10 cellular contexts compared by ENCODE assay signal in the genomic region with DNA sequence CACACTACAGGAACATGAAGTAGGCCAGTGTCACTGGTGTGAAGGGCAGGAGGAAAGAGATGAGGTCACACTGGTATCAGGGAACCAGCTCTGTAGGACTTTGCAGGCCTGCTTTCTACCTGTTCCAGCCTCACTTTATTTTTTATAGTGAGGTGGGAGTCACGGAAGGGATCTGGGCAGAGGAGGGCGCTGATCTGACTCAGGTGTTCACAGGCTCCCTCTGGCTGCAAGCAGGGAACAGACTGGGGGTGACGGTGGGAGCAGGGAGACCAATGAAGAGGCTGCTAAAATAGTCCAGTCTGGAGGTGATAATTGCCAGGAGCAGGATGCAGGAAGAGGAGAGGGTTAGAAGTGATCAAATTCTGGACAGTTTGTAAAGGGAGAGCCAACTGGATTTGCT. TPM values are rescaled to one million over a fixed set of nuclear protein-coding genes. Genes with fewer than 3 reads are reported as not detected.
DNase-seq lines count a peak whose midpoint lies in the region; ATAC-seq and TF ChIP-seq lines count a peak whose summit lies in the region.
"Had no signal": no experiment of that assay in that cellular context is flagged by ENCODE, and none has a peak within 500 bp of the region (broad histone marks: within the 10 kb centered on the region; RNA-seq: fewer than 3 reads in every experiment).

No MANE protein-coding gene starts in this region.

- ATAC-seq in GM21526 (IDR thresholded peaks at IDR 0.05; ENCODE audit: low FRiP score, unreplicated experiment), result no peak
- no peak for ATAC-seq in activated T-cell treated with anti-CD3 and anti-CD28 coated beads, Interleukin-2, amount 50 U/mL, for 72 hours (replicated peaks in 1 of 2)

- DNase-seq in activated naive CD4-positive, alpha-beta T cell treated with anti-CD3 and anti-CD28 coated beads for 36 hours, result peak; percentile 23
- DNase-seq in activated naive CD4-positive, alpha-beta T cell (lab: John Stamatoyannopoulos, UW), result no peak
- DNase-seq in chondrocyte (ENCODE audit: low spot score), result no peak
- no peak for DNase-seq in osteocyte (ENCODE audit: extremely low spot score, unreplicated experiment)
- no peak for DNase-seq in NCI-H2196 treated with DMSO at 0.1 percent for 48 hours (lab: John Stamatoyannopoulos, UW; ENCODE audit: unreplicated experiment)
- DNase-seq in activated T-cell treated with anti-CD3 and anti-CD28 coated beads, Interleukin-2, amount 50 U/mL, for 72 hours, result no peak
- DNase-seq: PC-9; stimulated activated CD4-positive, alpha-beta T cell treated with anti-CD3 and anti-CD28 coated beads, Interleukin-15, amount 100 ng/mL, for 24 hours had no signal

- TF ChIP-seq CTCF in chondrocyte (IDR thresholded peaks at IDR 0.05) (peak; percentile 46), osteocyte (IDR thresholded peaks at IDR 0.05) (peak; percentile 17)

- no peak for TF ChIP-seq EP300 in Ishikawa (IDR thresholded peaks at IDR 0.05; ENCODE audit: borderline replicate concordance)

- CTCF ChIA-PET in activated naive CD4-positive, alpha-beta T cell treated with anti-CD3 and anti-CD28 coated beads for 36 hours (lab: Charles Lee), result no interaction called here

- no peak overlapping the region for H3K27ac Mint-ChIP-seq in activated naive CD4-positive, alpha-beta T cell treated with anti-CD3 and anti-CD28 coated beads for 36 hours
- H3K27ac Mint-ChIP-seq in chondrocyte (ENCODE audit: unreplicated experiment), result no peak overlapping the region
- no peak overlapping the region for H3K27ac Mint-ChIP-seq in osteocyte (ENCODE audit: unreplicated experiment)
- H3K27ac Mint-ChIP-seq in activated T-cell treated with anti-CD3 and anti-CD28 coated beads, Interleukin-2, amount 50 U/mL, for 72 hours, result no peak overlapping the region

- H3K27me3 Mint-ChIP-seq in activated naive CD4-positive, alpha-beta T cell treated with anti-CD3 and anti-CD28 coated beads for 36 hours (ENCODE audit: low read depth), result no peaks in the 10 kb centered on the region
- H3K27me3 Mint-ChIP-seq in chondrocyte (ENCODE audit: low read depth), result no peaks in the 10 kb centered on the region
- no peaks in the 10 kb centered on the region for H3K27me3 Mint-ChIP-seq in osteocyte (ENCODE audit: unreplicated experiment)
- no peaks in the 10 kb centered on the region for H3K27me3 Mint-ChIP-seq in activated T-cell treated with anti-CD3 and anti-CD28 coated beads, Interleukin-2, amount 50 U/mL, for 72 hours (ENCODE audit: low read depth)

- peaks cover 16% of the 10 kb centered on the region for H3K4me1 Mint-ChIP-seq in activated naive CD4-positive, alpha-beta T cell treated with anti-CD3 and anti-CD28 coated beads for 36 hours (ENCODE audit: low read depth)
- H3K4me1 Mint-ChIP-seq in chondrocyte (ENCODE audit: low read depth) (peaks cover 35% of the 10 kb centered on the region), osteocyte (ENCODE audit: unreplicated experiment) (peaks cover 18% of the 10 kb centered on the region)
- H3K4me1 Mint-ChIP-seq in activated T-cell treated with anti-CD3 and anti-CD28 coated beads, Interleukin-2, amount 50 U/mL, for 72 hours (ENCODE audit: low read depth), result peaks cover 27% of the 10 kb centered on the region

- peak; percentile 6; the same call in 1 of the 2 replicates for TF ChIP-seq RAD21 in Ishikawa (IDR thresholded peaks at IDR 0.05; ENCODE audit: low read depth)

- H3K4me3 Mint-ChIP-seq in activated naive CD4-positive, alpha-beta T cell treated with anti-CD3 and anti-CD28 coated beads for 36 hours, result no peak overlapping the region
- no peak overlapping the region for H3K4me3 Mint-ChIP-seq in chondrocyte (ENCODE audit: unreplicated experiment)
- peak overlapping the region; percentile 31 for H3K4me3 Mint-ChIP-seq in osteocyte (ENCODE audit: unreplicated experiment)
- H3K4me3 Mint-ChIP-seq in activated T-cell treated with anti-CD3 and anti-CD28 coated beads, Interleukin-2, amount 50 U/mL, for 72 hours, result no peak overlapping the region

- H3K36me3 Mint-ChIP-seq in activated naive CD4-positive, alpha-beta T cell treated with anti-CD3 and anti-CD28 coated beads for 36 hours (ENCODE audit: low read depth), result peaks cover 5% of the 10 kb centered on the region
- H3K36me3 Mint-ChIP-seq in chondrocyte (ENCODE audit: low read depth) (no peaks in the 10 kb centered on the region), osteocyte (ENCODE audit: unreplicated experiment) (peaks cover 4% of the 10 kb centered on the region)
- peaks cover 0 to 4% of the 10 kb centered on the region in 2 donors for H3K36me3 Mint-ChIP-seq in activated T-cell treated with anti-CD3 and anti-CD28 coated beads, Interleukin-2, amount 50 U/mL, for 72 hours (ENCODE audit: insufficient read depth in 2 of 2)

- no peaks in the 10 kb centered on the region for H3K9me3 Mint-ChIP-seq in activated naive CD4-positive, alpha-beta T cell treated with anti-CD3 and anti-CD28 coated beads for 36 hours
- H3K9me3 Mint-ChIP-seq in chondrocyte (ENCODE audit: low read depth) (no peaks in the 10 kb centered on the region), osteocyte (ENCODE audit: unreplicated experiment) (no peaks in the 10 kb centered on the region)
- H3K9me3 Mint-ChIP-seq in activated T-cell treated with anti-CD3 and anti-CD28 coated beads, Interleukin-2, amount 50 U/mL, for 72 hours, result no peaks in the 10 kb centered on the region

- intact Hi-C loops in activated naive CD4-positive, alpha-beta T cell treated with anti-CD3 and anti-CD28 coated beads for 36 hours (cut with micrococcal nuclease), result loop anchor here (5.0 kb wide), 1 partner anchor 334 kb away; the partner anchor contains the start of gene KMT2B

TF ChIP-seq in Ishikawa, 13 proteins besides CTCF, POLR2A, EP300 and RAD21 (continues in another document):
- no peak for TF ChIP-seq FOXM1 (IDR thresholded peaks at IDR 0.05; ENCODE audit: borderline replicate concordance, low read depth)
- TF ChIP-seq EGR1 (IDR thresholded peaks at IDR 0.05), result no peak
- no peak for TF ChIP-seq YY1 (IDR thresholded peaks at IDR 0.05; ENCODE audit: low read depth)
- no peak for TF ChIP-seq CEBPB (IDR thresholded peaks at IDR 0.05)
- TF ChIP-seq, protein P1, sequence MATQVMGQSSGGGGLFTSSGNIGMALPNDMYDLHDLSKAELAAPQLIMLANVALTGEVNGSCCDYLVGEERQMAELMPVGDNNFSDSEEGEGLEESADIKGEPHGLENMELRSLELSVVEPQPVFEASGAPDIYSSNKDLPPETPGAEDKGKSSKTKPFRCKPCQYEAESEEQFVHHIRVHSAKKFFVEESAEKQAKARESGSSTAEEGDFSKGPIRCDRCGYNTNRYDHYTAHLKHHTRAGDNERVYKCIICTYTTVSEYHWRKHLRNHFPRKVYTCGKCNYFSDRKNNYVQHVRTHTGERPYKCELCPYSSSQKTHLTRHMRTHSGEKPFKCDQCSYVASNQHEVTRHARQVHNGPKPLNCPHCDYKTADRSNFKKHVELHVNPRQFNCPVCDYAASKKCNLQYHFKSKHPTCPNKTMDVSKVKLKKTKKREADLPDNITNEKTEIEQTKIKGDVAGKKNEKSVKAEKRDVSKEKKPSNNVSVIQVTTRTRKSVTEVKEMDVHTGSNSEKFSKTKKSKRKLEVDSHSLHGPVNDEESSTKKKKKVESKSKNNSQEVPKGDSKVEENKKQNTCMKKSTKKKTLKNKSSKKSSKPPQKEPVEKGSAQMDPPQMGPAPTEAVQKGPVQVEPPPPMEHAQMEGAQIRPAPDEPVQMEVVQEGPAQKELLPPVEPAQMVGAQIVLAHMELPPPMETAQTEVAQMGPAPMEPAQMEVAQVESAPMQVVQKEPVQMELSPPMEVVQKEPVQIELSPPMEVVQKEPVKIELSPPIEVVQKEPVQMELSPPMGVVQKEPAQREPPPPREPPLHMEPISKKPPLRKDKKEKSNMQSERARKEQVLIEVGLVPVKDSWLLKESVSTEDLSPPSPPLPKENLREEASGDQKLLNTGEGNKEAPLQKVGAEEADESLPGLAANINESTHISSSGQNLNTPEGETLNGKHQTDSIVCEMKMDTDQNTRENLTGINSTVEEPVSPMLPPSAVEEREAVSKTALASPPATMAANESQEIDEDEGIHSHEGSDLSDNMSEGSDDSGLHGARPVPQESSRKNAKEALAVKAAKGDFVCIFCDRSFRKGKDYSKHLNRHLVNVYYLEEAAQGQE (IDR thresholded peaks at IDR 0.05; ENCODE audit: low read depth), result no peak
- TF ChIP-seq, protein P2, sequence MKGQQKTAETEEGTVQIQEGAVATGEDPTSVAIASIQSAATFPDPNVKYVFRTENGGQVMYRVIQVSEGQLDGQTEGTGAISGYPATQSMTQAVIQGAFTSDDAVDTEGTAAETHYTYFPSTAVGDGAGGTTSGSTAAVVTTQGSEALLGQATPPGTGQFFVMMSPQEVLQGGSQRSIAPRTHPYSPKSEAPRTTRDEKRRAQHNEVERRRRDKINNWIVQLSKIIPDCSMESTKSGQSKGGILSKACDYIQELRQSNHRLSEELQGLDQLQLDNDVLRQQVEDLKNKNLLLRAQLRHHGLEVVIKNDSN (IDR thresholded peaks at IDR 0.05), result no peak

RNA-seq across cellular contexts. Expression of gene THAP8, which starts 2.8 kb away (rescaled TPM):
- 1 to 10 TPM; 1.1 to 1.2 TPM for total RNA-seq in activated naive CD4-positive, alpha-beta T cell treated with anti-CD3 and anti-CD28 coated beads for 36 hours
- total RNA-seq in chondrocyte, result 6.6 to 10.2 TPM (median 8.9 TPM) in 3 replicates
- total RNA-seq in osteocyte, result 7.3 and 8.0 TPM in 2 replicates
- 1 to 10 TPM; 1.1 to 1.3 TPM for total RNA-seq in activated T-cell treated with anti-CD3 and anti-CD28 coated beads, Interleukin-2, amount 50 U/mL, for 72 hours

RNA-seq across cellular contexts. Expression of gene WDR62, which starts 3.5 kb away (rescaled TPM):
- 10 to 100 TPM; 23.7 to 25.6 TPM for total RNA-seq in activated naive CD4-positive, alpha-beta T cell treated with anti-CD3 and anti-CD28 coated beads for 36 hours
- total RNA-seq in chondrocyte, result 3.0 to 6.0 TPM (median 3.7 TPM) in 3 replicates
- 4.6 and 4.9 TPM in 2 replicates for total RNA-seq in osteocyte
- total RNA-seq in activated T-cell treated with anti-CD3 and anti-CD28 coated beads, Interleukin-2, amount 50 U/mL, for 72 hours, result 10 to 100 TPM; 19.8 to 21.6 TPM

RNA-seq across cellular contexts. Expression of gene CLIP3, which starts 18.6 kb away (rescaled TPM):
- total RNA-seq in activated naive CD4-positive, alpha-beta T cell treated with anti-CD3 and anti-CD28 coated beads for 36 hours, result under 1 TPM in 1 of 2 experiments, not detected in 1; 0.15 TPM
- total RNA-seq in chondrocyte (51.2 to 59.0 TPM (median 53.8 TPM) in 3 replicates), osteocyte (72.8 and 78.3 TPM in 2 replicates)
- total RNA-seq in activated T-cell treated with anti-CD3 and anti-CD28 coated beads, Interleukin-2, amount 50 U/mL, for 72 hours, result 1 to 10 TPM; 1.0 to 2.7 TPM

RNA-seq across cellular contexts. Expression of gene ALKBH6, which starts 37.2 kb away (rescaled TPM):
- total RNA-seq in activated naive CD4-positive, alpha-beta T cell treated with anti-CD3 and anti-CD28 coated beads for 36 hours, result 10 to 100 TPM; 36.9 to 37.8 TPM
- 17.9 to 23.7 TPM (median 19.9 TPM) in 3 replicates for total RNA-seq in chondrocyte
- 13.0 and 16.0 TPM in 2 replicates for total RNA-seq in osteocyte
- 10 to 100 TPM; 46.8 to 55.9 TPM for total RNA-seq in activated T-cell treated with anti-CD3 and anti-CD28 coated beads, Interleukin-2, amount 50 U/mL, for 72 hours

RNA-seq across cellular contexts. Expression of gene SYNE4, which starts 42.6 kb away (rescaled TPM):
- total RNA-seq in activated naive CD4-positive, alpha-beta T cell treated with anti-CD3 and anti-CD28 coated beads for 36 hours, result 1 to 10 TPM; 1.1 to 2.1 TPM
- 0.27 to 1.2 TPM (median 0.49 TPM) in 3 replicates for total RNA-seq in chondrocyte
- 0.55 TPM in 1 of 2 replicates, not detected in the other for total RNA-seq in osteocyte
- 1 to 10 TPM; 3.3 to 4.8 TPM for total RNA-seq in activated T-cell treated with anti-CD3 and anti-CD28 coated beads, Interleukin-2, amount 50 U/mL, for 72 hours

Comparison
In these comparisons a context has a peak if more than half of its experiments do, and no peak if none do; other contexts are left out.
1. RNA of gene CLIP3, which starts 18.6 kb away (total RNA-seq): 72.8 to 78.3 TPM in osteocyte and 51.2 to 59.0 TPM in chondrocyte; 1.0 to 2.7 TPM in activated T-cell treated with anti-CD3 and anti-CD28 coated beads, Interleukin-2, amount 50 U/mL, for 72 hours and 0.15 TPM in activated naive CD4-positive, alpha-beta T cell treated with anti-CD3 and anti-CD28 coated beads for 36 hours; every median in the first group is over 10 times any median in the second.